In genomic region chr1:38452246-38452645, GRCh38 we compare ENCODE assay signal across 22 cellular contexts.
"Had no signal": no experiment of that assay in that cellular context is flagged by ENCODE, and none has a peak within 500 bp of the region (broad histone marks: within the 10 kb centered on the region; RNA-seq: fewer than 3 reads in every experiment).

No MANE protein-coding gene starts in this region.

- H3K9me3 Mint-ChIP-seq: activated CD4-positive, alpha-beta T cell treated with anti-CD3 and anti-CD28 coated beads, Interleukin-2, amount 10 ng/mL, durations not matched to agents 7 days and 5 days; activated CD8-positive, alpha-beta T cell treated with anti-CD3 and anti-CD28 coated beads for 36 hours; activated naive CD8-positive, alpha-beta T cell treated with anti-CD3 and anti-CD28 coated beads, Interleukin-2, amount 50 U/mL, for 24 hours; endodermal cell; natural killer cell treated with Interleukin-12 subunit alpha and Interleukin-12 subunit beta and Interleukin-15 and Interleukin-18, amount 100 ng/mL, for 72 hours; T-cell; T-helper 2 cell treated with Interferon-gamma antibody and Interleukin-4, amounts not matched to agents 5 μg/mL and 100 μg/mL, for 36 hours had no signal

- H3K27ac Mint-ChIP-seq: activated CD4-positive, alpha-beta T cell treated with anti-CD3 and anti-CD28 coated beads, Interleukin-2, amount 10 ng/mL, durations not matched to agents 7 days and 5 days; activated CD8-positive, alpha-beta memory T cell treated with anti-CD3 and anti-CD28 coated beads, Interleukin-2, amount 10 ng/mL, durations not matched to agents 7 days and 5 days; activated CD8-positive, alpha-beta T cell treated with anti-CD3 and anti-CD28 coated beads for 36 hours; activated naive CD8-positive, alpha-beta T cell treated with anti-CD3 and anti-CD28 coated beads, Interleukin-2, amount 50 U/mL, for 24 hours; endodermal cell; natural killer cell treated with Interleukin-12 subunit alpha and Interleukin-12 subunit beta and Interleukin-15 and Interleukin-18, amount 100 ng/mL, for 72 hours; T-cell; T-helper 2 cell treated with Interferon-gamma antibody and Interleukin-4, amounts not matched to agents 5 μg/mL and 100 μg/mL, for 36 hours had no signal

- H3K4me3 Mint-ChIP-seq: activated CD4-positive, alpha-beta T cell treated with anti-CD3 and anti-CD28 coated beads, Interleukin-2, amount 10 ng/mL, durations not matched to agents 7 days and 5 days; activated CD8-positive, alpha-beta memory T cell treated with anti-CD3 and anti-CD28 coated beads, Interleukin-2, amount 10 ng/mL, durations not matched to agents 7 days and 5 days; activated CD8-positive, alpha-beta T cell treated with anti-CD3 and anti-CD28 coated beads for 36 hours; activated naive CD8-positive, alpha-beta T cell treated with anti-CD3 and anti-CD28 coated beads, Interleukin-2, amount 50 U/mL, for 24 hours; endodermal cell; natural killer cell treated with Interleukin-12 subunit alpha and Interleukin-12 subunit beta and Interleukin-15 and Interleukin-18, amount 100 ng/mL, for 72 hours; T-cell; T-helper 2 cell treated with Interferon-gamma antibody and Interleukin-4, amounts not matched to agents 5 μg/mL and 100 μg/mL, for 36 hours had no signal

- H3K4me1 Mint-ChIP-seq: activated CD4-positive, alpha-beta T cell treated with anti-CD3 and anti-CD28 coated beads, Interleukin-2, amount 10 ng/mL, durations not matched to agents 7 days and 5 days; activated CD8-positive, alpha-beta memory T cell treated with anti-CD3 and anti-CD28 coated beads, Interleukin-2, amount 10 ng/mL, durations not matched to agents 7 days and 5 days; activated naive CD8-positive, alpha-beta T cell treated with anti-CD3 and anti-CD28 coated beads, Interleukin-2, amount 50 U/mL, for 24 hours; T-cell had no signal

- H3K36me3 ChIP-seq: gastroesophageal sphincter, left ventricle myocardium inferior, spleen, upper lobe of right lung had no signal

- DNase-seq: activated CD4-positive, alpha-beta T cell treated with anti-CD3 and anti-CD28 coated beads, Interleukin-2, amount 10 ng/mL, durations not matched to agents 7 days and 5 days; activated CD4-positive, CD25-positive, alpha-beta regulatory T cell treated with anti-CD3 and anti-CD28 coated beads, Interleukin-2, amount 50 U/mL, for 72 hours; activated CD8-positive, alpha-beta memory T cell treated with anti-CD3 and anti-CD28 coated beads, Interleukin-2, amount 10 ng/mL, durations not matched to agents 7 days and 5 days; activated CD8-positive, alpha-beta T cell treated with anti-CD3 and anti-CD28 coated beads for 36 hours; activated gamma-delta T cell; activated naive CD4-positive, alpha-beta T cell treated with anti-CD3 and anti-CD28 coated beads, Interleukin-2, amount 50 U/mL, for 16 hours; activated naive CD8-positive, alpha-beta T cell treated with anti-CD3 and anti-CD28 coated beads, Interleukin-2, amount 50 U/mL, for 24 hours; activated T-cell treated with anti-CD3 and anti-CD28 coated beads for 4 hours; central memory CD4-positive, alpha-beta T cell; left ventricle myocardium inferior; midbrain; spleen; stimulated activated CD4-positive, alpha-beta T cell treated with anti-CD3 and anti-CD28 coated beads, Interleukin-4, amount 100 ng/mL, for 24 hours; stimulated activated naive CD8-positive, alpha-beta T cell treated with anti-CD3 and anti-CD28 coated beads, Interleukin-15, Interleukin-2, amounts not matched to agents 100 U/mL and 50 U/mL, for 24 hours; T-cell; upper lobe of right lung had no signal

- H3K4me1 ChIP-seq: gastroesophageal sphincter, left ventricle myocardium inferior had no signal

- H3K27me3 ChIP-seq: upper lobe of right lung had no signal

- H3K36me3 Mint-ChIP-seq: activated CD8-positive, alpha-beta memory T cell treated with anti-CD3 and anti-CD28 coated beads, Interleukin-2, amount 10 ng/mL, durations not matched to agents 7 days and 5 days; natural killer cell treated with Interleukin-12 subunit alpha and Interleukin-12 subunit beta and Interleukin-15 and Interleukin-18, amount 100 ng/mL, for 72 hours; T-cell had no signal

- H3K27ac ChIP-seq: gastroesophageal sphincter, left ventricle myocardium inferior, spleen, upper lobe of right lung, VCaP had no signal

- ATAC-seq: activated CD8-positive, alpha-beta memory T cell treated with anti-CD3 and anti-CD28 coated beads, Interleukin-2, amount 10 ng/mL, durations not matched to agents 7 days and 5 days; activated CD8-positive, alpha-beta T cell treated with anti-CD3 and anti-CD28 coated beads for 36 hours; gastroesophageal sphincter; T-cell had no signal

- H3K9me3 ChIP-seq: gastroesophageal sphincter, left ventricle myocardium inferior, spleen, upper lobe of right lung had no signal

- H3K4me3 ChIP-seq: coronary artery, gastroesophageal sphincter, left ventricle myocardium inferior, spleen, upper lobe of right lung had no signal
